31 cellular contexts compared by ENCODE assay signal in genomic region chr12:95557625-95558024, GRCh38. TPM values are rescaled to one million over a fixed set of nuclear protein-coding genes. Genes with fewer than 3 reads are reported as not detected.
"Had no signal": no experiment of that assay in that cellular context is flagged by ENCODE, and none has a peak within 500 bp of the region (broad histone marks: within the 10 kb centered on the region; RNA-seq: fewer than 3 reads in every experiment).

No MANE protein-coding gene starts in this region.

- H3K27me3 Mint-ChIP-seq: activated B cell treated with CpG ODN at 0.5 μM for 24 hours; activated CD8-positive, alpha-beta memory T cell treated with anti-CD3 and anti-CD28 coated beads, Interleukin-2, amount 10 ng/mL, durations not matched to agents 7 days and 5 days; activated naive CD8-positive, alpha-beta T cell; activated naive CD8-positive, alpha-beta T cell treated with anti-CD3 and anti-CD28 coated beads, Interleukin-2, amount 50 U/mL, for 24 hours had no signal

- H3K4me3 Mint-ChIP-seq: activated B cell treated with CpG ODN at 0.5 μM for 24 hours; activated CD4-positive, alpha-beta memory T cell treated with anti-CD3 and anti-CD28 coated beads, Interleukin-2, amount 10 ng/mL, durations not matched to agents 7 days and 5 days; activated CD8-positive, alpha-beta memory T cell treated with anti-CD3 and anti-CD28 coated beads, Interleukin-2, amount 10 ng/mL, durations not matched to agents 7 days and 5 days; activated naive CD4-positive, alpha-beta T cell treated with anti-CD3 and anti-CD28 coated beads, Interleukin-2, amount 10 ng/mL, durations not matched to agents 7 days and 5 days; activated naive CD8-positive, alpha-beta T cell; activated naive CD8-positive, alpha-beta T cell treated with anti-CD3 and anti-CD28 coated beads, Interleukin-2, amount 50 U/mL, for 24 hours; brain; T-helper 1 cell treated with Interleukin-12 subunit alpha and Interleukin-12 subunit beta and Interleukin-4 antibody, amounts not matched to agents 30 μg/mL and 1 μg/mL, for 36 hours; T-helper 2 cell treated with Interferon-gamma antibody and Interleukin-4, amounts not matched to agents 5 μg/mL and 100 μg/mL, for 36 hours had no signal

- DNase-seq: activated B cell treated with CpG ODN at 0.5 μM for 24 hours; activated CD4-positive, alpha-beta memory T cell treated with anti-CD3 and anti-CD28 coated beads, Interleukin-2, amount 10 ng/mL, durations not matched to agents 7 days and 5 days; activated CD4-positive, alpha-beta T cell treated with anti-CD3 and anti-CD28 coated beads for 1 hour; activated CD4-positive, alpha-beta T cell treated with anti-CD3 and anti-CD28 coated beads for 48 hours; activated CD8-positive, alpha-beta memory T cell treated with anti-CD3 and anti-CD28 coated beads for 24 hours; activated CD8-positive, alpha-beta memory T cell treated with anti-CD3 and anti-CD28 coated beads, Interleukin-2, amount 10 ng/mL, durations not matched to agents 7 days and 5 days; activated CD8-positive, alpha-beta memory T cell treated with anti-CD3 and anti-CD28 coated beads, Interleukin-2, amount 50 U/mL, for 48 hours; activated effector memory CD4-positive, alpha-beta T cell treated with Interleukin-2 at 50 U/mL for 16 hours; activated naive CD4-positive, alpha-beta T cell treated with anti-CD3 and anti-CD28 coated beads, Interleukin-2, amount 10 ng/mL, durations not matched to agents 7 days and 5 days; activated naive CD8-positive, alpha-beta T cell treated with anti-CD3 and anti-CD28 coated beads, Interleukin-2, amount 50 U/mL, for 24 hours; activated T-cell treated with anti-CD3 and anti-CD28 coated beads, Interleukin-2, amount 50 U/mL, for 48 hours; anterior cingulate cortex; central memory CD4-positive, alpha-beta T cell; Karpas-422; NCI-H1105; NCI-H1436; NCI-H187; NCI-H2029 treated with DMSO at 0.1 percent for 48 hours; NCI-H2107; NCI-H2171; NCI-H510A; NCI-H526; Peyer's patch; RPMI8226; SHP77 treated with DMSO at 0.1 percent for 48 hours; SK-N-SH had no signal

- ATAC-seq: activated CD8-positive, alpha-beta memory T cell treated with anti-CD3 and anti-CD28 coated beads, Interleukin-2, amount 10 ng/mL, durations not matched to agents 7 days and 5 days; activated naive CD8-positive, alpha-beta T cell treated with anti-CD3 and anti-CD28 coated beads, Interleukin-2, amount 50 U/mL, for 24 hours had no signal

- H3K4me1 Mint-ChIP-seq: brain had no signal

- H3K27ac Mint-ChIP-seq: activated B cell treated with CpG ODN at 0.5 μM for 24 hours; activated CD4-positive, alpha-beta memory T cell treated with anti-CD3 and anti-CD28 coated beads, Interleukin-2, amount 10 ng/mL, durations not matched to agents 7 days and 5 days; activated CD8-positive, alpha-beta memory T cell treated with anti-CD3 and anti-CD28 coated beads, Interleukin-2, amount 10 ng/mL, durations not matched to agents 7 days and 5 days; activated naive CD4-positive, alpha-beta T cell treated with anti-CD3 and anti-CD28 coated beads, Interleukin-2, amount 10 ng/mL, durations not matched to agents 7 days and 5 days; activated naive CD8-positive, alpha-beta T cell; activated naive CD8-positive, alpha-beta T cell treated with anti-CD3 and anti-CD28 coated beads, Interleukin-2, amount 50 U/mL, for 24 hours; brain; T-helper 1 cell treated with Interleukin-12 subunit alpha and Interleukin-12 subunit beta and Interleukin-4 antibody, amounts not matched to agents 30 μg/mL and 1 μg/mL, for 36 hours; T-helper 2 cell treated with Interferon-gamma antibody and Interleukin-4, amounts not matched to agents 5 μg/mL and 100 μg/mL, for 36 hours had no signal

- H3K9me3 Mint-ChIP-seq: activated B cell treated with CpG ODN at 0.5 μM for 24 hours; activated CD4-positive, alpha-beta memory T cell treated with anti-CD3 and anti-CD28 coated beads, Interleukin-2, amount 10 ng/mL, durations not matched to agents 7 days and 5 days; activated naive CD4-positive, alpha-beta T cell treated with anti-CD3 and anti-CD28 coated beads, Interleukin-2, amount 10 ng/mL, durations not matched to agents 7 days and 5 days; activated naive CD8-positive, alpha-beta T cell treated with anti-CD3 and anti-CD28 coated beads, Interleukin-2, amount 50 U/mL, for 24 hours; brain; T-helper 1 cell treated with Interleukin-12 subunit alpha and Interleukin-12 subunit beta and Interleukin-4 antibody, amounts not matched to agents 30 μg/mL and 1 μg/mL, for 36 hours; T-helper 2 cell treated with Interferon-gamma antibody and Interleukin-4, amounts not matched to agents 5 μg/mL and 100 μg/mL, for 36 hours had no signal

- H3K36me3 Mint-ChIP-seq: activated CD8-positive, alpha-beta memory T cell treated with anti-CD3 and anti-CD28 coated beads, Interleukin-2, amount 10 ng/mL, durations not matched to agents 7 days and 5 days; activated naive CD4-positive, alpha-beta T cell treated with anti-CD3 and anti-CD28 coated beads, Interleukin-2, amount 10 ng/mL, durations not matched to agents 7 days and 5 days; activated naive CD8-positive, alpha-beta T cell; brain had no signal

RNA-seq across cellular contexts. Expression of gene USP44, which starts 6.3 kb away (rescaled TPM):
- total RNA-seq: MCF 10A had no signal
